ENCODE assay signal across 21 cellular contexts in genomic region chr11:127109796-127110195, GRCh38.
DNase-seq lines count a peak whose midpoint lies in the region; ATAC-seq and TF ChIP-seq lines count a peak whose summit lies in the region.
"Had no signal": no experiment of that assay in that cellular context is flagged by ENCODE, and none has a peak within 500 bp of the region (broad histone marks: within the 10 kb centered on the region; RNA-seq: fewer than 3 reads in every experiment).

No MANE protein-coding gene starts in this region.

- no peaks in the 10 kb centered on the region for H3K36me3 ChIP-seq in iPS-18a (ENCODE audit: control insufficient read depth, low read depth, low read length)
- H3K36me3 ChIP-seq: HAP-1, SJSA1 had no signal

- no peak overlapping the region for H3K4ac ChIP-seq in H9 (ENCODE audit: low read depth, low read length)

- no peak overlapping the region for H4K91ac ChIP-seq in H9 (ENCODE audit: insufficient read length, low read depth, low read length)

- H3K4me1 ChIP-seq in H9 (ENCODE audit: insufficient read depth, low read length) = peaks cover 12% of the 10 kb centered on the region; the same call in 1 of the 2 replicates
- peaks cover 43% of the 10 kb centered on the region for H3K4me1 ChIP-seq in iPS-18a (ENCODE audit: control insufficient read depth, low read depth, low read length)
- H3K4me1 ChIP-seq: A549, HAP-1, SJSA1 had no signal

- no peak overlapping the region for H2BK12ac ChIP-seq in H9 (ENCODE audit: insufficient read length, low read depth, low read length)

- no peak overlapping the region for H4K5ac ChIP-seq in H9 (ENCODE audit: insufficient read length, low read depth, low read length)

- peak overlapping the region; percentile 21 for H3K4me3 ChIP-seq in iPS-18a (ENCODE audit: low read length)
- H3K4me3 ChIP-seq: A549, GM12878, HAP-1, SJSA1 had no signal

- no peaks in the 10 kb centered on the region for H3K9me3 ChIP-seq in H9 (ENCODE audit: control insufficient read depth, low read depth, low read length)
- H3K9me3 ChIP-seq in iPS-18a (ENCODE audit: control insufficient read depth, low read depth, low read length) = no peaks in the 10 kb centered on the region
- H3K9me3 ChIP-seq: A549, HAP-1, SJSA1 had no signal

- H3K27ac Mint-ChIP-seq in H9 (peak overlapping the region; percentile 28 to 79 (median 55); a peak in 4 of 7 replicates), WTC11 (peak overlapping the region; percentile 93)
- H3K27ac Mint-ChIP-seq in activated naive CD4-positive, alpha-beta T cell treated with anti-CD3 and anti-CD28 coated beads, Interleukin-2, amount 10 ng/mL, durations not matched to agents 7 days and 5 days = no peak overlapping the region
- H3K27ac Mint-ChIP-seq: B cell, IgD-negative memory B cell had no signal

- H3K27me3 ChIP-seq in H9 (ENCODE audit: insufficient read depth, low read length) = no peaks in the 10 kb centered on the region
- H3K27me3 ChIP-seq in iPS-18a (ENCODE audit: control insufficient read depth, insufficient read depth, low read length) = no peaks in the 10 kb centered on the region
- H3K27me3 ChIP-seq: SJSA1 had no signal

- TF ChIP-seq CTCF in H9 (conservative IDR thresholded peaks at IDR 0.05) (no peak), WTC11 (IDR thresholded peaks at IDR 0.05) (no peak)

- peak overlapping the region; percentile 29 to 54; a peak in 3 of 5 replicates for H3K4me3 Mint-ChIP-seq in H9
- peak overlapping the region; percentile 53 for H3K4me3 Mint-ChIP-seq in WTC11
- no peak overlapping the region for H3K4me3 Mint-ChIP-seq in activated naive CD4-positive, alpha-beta T cell treated with anti-CD3 and anti-CD28 coated beads, Interleukin-2, amount 10 ng/mL, durations not matched to agents 7 days and 5 days
- H3K4me3 Mint-ChIP-seq: B cell; CD4-positive, CD25-positive, alpha-beta regulatory T cell; IgD-negative memory B cell had no signal

- ATAC-seq in WTC11 = peak; percentile 69
- ATAC-seq: A549, GM12878, Panc1 had no signal

- no CpG with 5 or more reads among the region's 1 CpG for WGBS in H9 (ENCODE audit: extremely low coverage, insufficient read length, low lambda C conversion rate)

- H3K27me3 Mint-ChIP-seq in H9 (ENCODE audit: low read depth) (no peaks in the 10 kb centered on the region), WTC11 (ENCODE audit: low read depth) (no peaks in the 10 kb centered on the region)
- no peaks in the 10 kb centered on the region for H3K27me3 Mint-ChIP-seq in activated naive CD4-positive, alpha-beta T cell treated with anti-CD3 and anti-CD28 coated beads, Interleukin-2, amount 10 ng/mL, durations not matched to agents 7 days and 5 days
- H3K27me3 Mint-ChIP-seq: B cell; CD4-positive, CD25-positive, alpha-beta regulatory T cell; IgD-negative memory B cell had no signal

- H2AK5ac ChIP-seq in H9 (ENCODE audit: insufficient read length, low read length) = no peak overlapping the region

- H4K8ac ChIP-seq in H9 (replicated peaks; ENCODE audit: insufficient read length, low read depth, low read length) = no peak overlapping the region

- peaks cover 55 to 56% of the 10 kb centered on the region in 2 experiments for H3K4me1 Mint-ChIP-seq in H9
- peaks cover 65% of the 10 kb centered on the region for H3K4me1 Mint-ChIP-seq in WTC11
- H3K4me1 Mint-ChIP-seq in activated naive CD4-positive, alpha-beta T cell treated with anti-CD3 and anti-CD28 coated beads, Interleukin-2, amount 10 ng/mL, durations not matched to agents 7 days and 5 days = no peaks in the 10 kb centered on the region
- H3K4me1 Mint-ChIP-seq: B cell; CD4-positive, CD25-positive, alpha-beta regulatory T cell; IgD-negative memory B cell had no signal

- no peak overlapping the region for H3K23ac ChIP-seq in H9 (ENCODE audit: insufficient read length, low read depth, low read length)

- no peak overlapping the region for H3K56ac ChIP-seq in H9 (ENCODE audit: insufficient read length, low read depth, low read length)

- H3K36me3 Mint-ChIP-seq in H9 (ENCODE audit: insufficient read depth in 1 of 3, low read depth in 3 of 3) (no peaks in the 10 kb centered on the region), WTC11 (no peaks in the 10 kb centered on the region)
- no peaks in the 10 kb centered on the region for H3K36me3 Mint-ChIP-seq in activated naive CD4-positive, alpha-beta T cell treated with anti-CD3 and anti-CD28 coated beads, Interleukin-2, amount 10 ng/mL, durations not matched to agents 7 days and 5 days
- H3K36me3 Mint-ChIP-seq: CD4-positive, CD25-positive, alpha-beta regulatory T cell; IgD-negative memory B cell had no signal

- H3K14ac ChIP-seq in H9 (ENCODE audit: insufficient read depth, low read length) = no peak overlapping the region

- H3K27ac ChIP-seq in H9 (ENCODE audit: insufficient read length, low read depth, low read length) = no peak overlapping the region
- H3K27ac ChIP-seq in iPS-18a (ENCODE audit: low read length) = no peak overlapping the region
- H3K27ac ChIP-seq: A549, SJSA1 had no signal

- peak overlapping the region; percentile 52 for H3K4me2 ChIP-seq in H9 (ENCODE audit: insufficient read depth, insufficient read length, low read length)
- H3K4me2 ChIP-seq: A549 had no signal

- no peak overlapping the region for H2BK120ac ChIP-seq in H9 (ENCODE audit: low read depth, low read length, poor library complexity, severe bottlenecking)

- H3T11ph ChIP-seq in H9 (ENCODE audit: low read length) = no peak overlapping the region

- H3K18ac ChIP-seq in H9 (ENCODE audit: insufficient read length, low read depth, low read length) = no peak overlapping the region

- DNase-seq in H9 (no peak), WTC11 (ENCODE audit: low spot score) (no peak), retina (peak; percentile 21), glomerular visceral epithelial cell (ENCODE audit: extremely low spot score) (no peak), NAMALWA (ENCODE audit: low spot score) (no peak)
- no peak for DNase-seq in activated naive CD4-positive, alpha-beta T cell treated with anti-CD3 and anti-CD28 coated beads, Interleukin-2, amount 10 ng/mL, durations not matched to agents 7 days and 5 days
- DNase-seq: CD4-positive, CD25-positive, alpha-beta regulatory T cell; DMS 273 treated with DMSO at 0.1 percent for 48 hours; DMS79 treated with DMSO at 0.1 percent for 48 hours; NCI-H1417 treated with DMSO at 0.1 percent for 48 hours; NCI-H187 treated with DMSO at 0.1 percent for 48 hours; NCI-H774; NK-92 treated with Interleukin-12 subunit alpha and Interleukin-12 subunit beta, amount 100 ng/mL, for 24 hours had no signal

- CTCF ChIA-PET in WTC11 (lab: Charles Lee) = interaction anchor here (0.7 to 1.6 kb wide), 3 partner anchors 119 to 383 kb away, joined by 3 to 4 read pairs (median 3); no protein-coding TSS in a partner anchor
- CTCF ChIA-PET in activated naive CD4-positive, alpha-beta T cell treated with anti-CD3 and anti-CD28 coated beads, Interleukin-2, amount 10 ng/mL, durations not matched to agents 7 days and 5 days (lab: Charles Lee) = no interaction called here

- H2AFZ ChIP-seq in H9 (ENCODE audit: low read length) = peak overlapping the region; percentile 3

- POLR2A ChIA-PET in WTC11 (lab: Charles Lee) = no interaction called here

- H4K20me1 ChIP-seq in H9 (ENCODE audit: control insufficient read depth, insufficient read depth, insufficient read length) = no peaks in the 10 kb centered on the region

- no peak overlapping the region for H2BK20ac ChIP-seq in H9 (ENCODE audit: low read depth, low read length, poor library complexity, severe bottlenecking)

- H3K23me2 ChIP-seq in H9 (ENCODE audit: insufficient read length, low read depth, low read length, poor library complexity, severe bottlenecking) = no peaks in the 10 kb centered on the region

- H3K9ac ChIP-seq in H9 (ENCODE audit: extremely low read depth, insufficient read length, low read length) (no peak overlapping the region), iPS-18a (ENCODE audit: low read length) (no peak overlapping the region)

- no peaks in the 10 kb centered on the region for H3K79me1 ChIP-seq in H9 (ENCODE audit: insufficient read depth, low read depth, low read length, poor library complexity, severe bottlenecking)

- no peak overlapping the region for H2BK15ac ChIP-seq in H9 (ENCODE audit: low read depth, low read length)

- H3K79me2 ChIP-seq in H9 (ENCODE audit: insufficient read depth, low read length) = no peaks in the 10 kb centered on the region

- H3K9me3 Mint-ChIP-seq in H9 = no peaks in the 10 kb centered on the region
- no peaks in the 10 kb centered on the region for H3K9me3 Mint-ChIP-seq in WTC11
- H3K9me3 Mint-ChIP-seq in activated naive CD4-positive, alpha-beta T cell treated with anti-CD3 and anti-CD28 coated beads, Interleukin-2, amount 10 ng/mL, durations not matched to agents 7 days and 5 days = no peaks in the 10 kb centered on the region

- H2BK5ac ChIP-seq in H9 (ENCODE audit: insufficient read length, low read length) = no peak overlapping the region

TF ChIP-seq in WTC11, 78 proteins besides CTCF, POLR2A, EP300 and RAD21:
- no peak for TF ChIP-seq FOXP4 (CRISPR knock-in tag; IDR thresholded peaks at IDR 0.05)
- TF ChIP-seq ZNF138 (CRISPR knock-in tag; conservative IDR thresholded peaks at IDR 0.05) = no peak
- TF ChIP-seq ETV6 (CRISPR knock-in tag; IDR thresholded peaks at IDR 0.05) = 0 out of 2 replicates have a peak, but pooled peaks have one; percentile 39
- no peak for TF ChIP-seq HMGA2 (CRISPR knock-in tag; IDR thresholded peaks at IDR 0.05)
- TF ChIP-seq TCF7 (CRISPR knock-in tag; IDR thresholded peaks at IDR 0.05; ENCODE audit: low read depth) = no peak
TF ChIP-seq in WTC11: peak in this region for 1.
